ENCODE assay signal across 13 cellular contexts in genomic region chr3:169564883-169565282, GRCh38.
DNase-seq lines count a peak whose midpoint lies in the region; ATAC-seq and TF ChIP-seq lines count a peak whose summit lies in the region.
"Had no signal": no experiment of that assay in that cellular context is flagged by ENCODE, and none has a peak within 500 bp of the region (broad histone marks: within the 10 kb centered on the region; RNA-seq: fewer than 3 reads in every experiment).

No MANE protein-coding gene starts in this region.

- H3K27me3 Mint-ChIP-seq in type B pancreatic cell = peaks cover 18% of the 10 kb centered on the region
- H3K27me3 Mint-ChIP-seq in activated CD4-positive, alpha-beta T cell treated with anti-CD3 and anti-CD28 coated beads, Interleukin-2, amount 10 ng/mL, durations not matched to agents 7 days and 5 days = peaks cover 4% of the 10 kb centered on the region
- no peaks in the 10 kb centered on the region for H3K27me3 Mint-ChIP-seq in glutamatergic neuron (ENCODE audit: unreplicated experiment)
- H3K27me3 Mint-ChIP-seq: brain had no signal

- intact Hi-C loops in left ventricle myocardium inferior (cut with micrococcal nuclease) (no loop called here), heart left ventricle (cut with DNase I) (loop anchor here in 2 of 10 donors (5.0 to 10.0 kb wide), 2 partner anchors 90 to 97 kb away; partner anchors contain the start of gene MECOM (in 1 of the 2))

- H3K4me1 ChIP-seq in left ventricle myocardium inferior (no peaks in the 10 kb centered on the region), heart left ventricle (peaks cover 0 to 6% (median 0%) of the 10 kb centered on the region in 12 donors)

- CTCF ChIA-PET in activated CD4-positive, alpha-beta T cell treated with anti-CD3 and anti-CD28 coated beads, Interleukin-2, amount 10 ng/mL, durations not matched to agents 7 days and 5 days (lab: Charles Lee) = no interaction called here

- H3K27ac ChIP-seq in left ventricle myocardium inferior (replicated peaks) (no peak overlapping the region), heart left ventricle (no peak overlapping the region), brain microvascular endothelial cell (no peak overlapping the region)

- 82 to 90% (median 85%) methylated on average over 3 of the region's 3 CpGs for whole genome bisulfite sequencing in heart left ventricle, 4 donors

- DNase-seq in left ventricle myocardium inferior = no peak
- no peak for DNase-seq in heart left ventricle
- DNase-seq in brain microvascular endothelial cell = no peak
- DNase-seq in type B pancreatic cell (ENCODE audit: extremely low spot score, unreplicated experiment) = no peak
- DNase-seq in activated CD4-positive, alpha-beta T cell treated with anti-CD3 and anti-CD28 coated beads, Interleukin-2, amount 10 ng/mL, durations not matched to agents 7 days and 5 days = no peak
- DNase-seq in glutamatergic neuron = no peak
- no peak for DNase-seq in NCI-H774 (lab: John Stamatoyannopoulos, UW)
- DNase-seq: activated CD8-positive, alpha-beta memory T cell treated with anti-CD3 and anti-CD28 coated beads, Interleukin-2, amount 50 U/mL, for 48 hours; retina; T-helper 17 cell had no signal

- ATAC-seq in heart left ventricle = no peak
- ATAC-seq in HG03342 (IDR thresholded peaks at IDR 0.05; ENCODE audit: unreplicated experiment) = peak; percentile 66
- ATAC-seq: T-helper 17 cell had no signal

- H3K4me1 Mint-ChIP-seq in type B pancreatic cell (ENCODE audit: unreplicated experiment) (no peaks in the 10 kb centered on the region), glutamatergic neuron (ENCODE audit: low read depth, unreplicated experiment) (no peaks in the 10 kb centered on the region)
- no peaks in the 10 kb centered on the region for H3K4me1 Mint-ChIP-seq in activated CD4-positive, alpha-beta T cell treated with anti-CD3 and anti-CD28 coated beads, Interleukin-2, amount 10 ng/mL, durations not matched to agents 7 days and 5 days
- H3K4me1 Mint-ChIP-seq: brain, memory B cell had no signal

- H3K9me3 ChIP-seq in left ventricle myocardium inferior (replicated peaks) (no peaks in the 10 kb centered on the region), heart left ventricle (no peaks in the 10 kb centered on the region)

- POLR2A ChIA-PET in activated CD4-positive, alpha-beta T cell treated with anti-CD3 and anti-CD28 coated beads, Interleukin-2, amount 10 ng/mL, durations not matched to agents 7 days and 5 days (lab: Charles Lee) = no interaction called here

- H3K36me3 Mint-ChIP-seq in type B pancreatic cell = no peaks in the 10 kb centered on the region
- no peaks in the 10 kb centered on the region for H3K36me3 Mint-ChIP-seq in activated CD4-positive, alpha-beta T cell treated with anti-CD3 and anti-CD28 coated beads, Interleukin-2, amount 10 ng/mL, durations not matched to agents 7 days and 5 days (ENCODE audit: low read depth)
- peaks cover 4% of the 10 kb centered on the region for H3K36me3 Mint-ChIP-seq in glutamatergic neuron (ENCODE audit: unreplicated experiment)
- H3K36me3 Mint-ChIP-seq: brain, memory B cell had no signal

- H3K27me3 ChIP-seq in left ventricle myocardium inferior (ENCODE audit: low read depth) (no peaks in the 10 kb centered on the region), heart left ventricle (no peaks in the 10 kb centered on the region), brain microvascular endothelial cell (replicated peaks) (no peaks in the 10 kb centered on the region)

- TF ChIP-seq CTCF in left ventricle myocardium inferior (IDR thresholded peaks at IDR 0.05; ENCODE audit: borderline replicate concordance) (peak; percentile 15), heart left ventricle (IDR thresholded peaks at IDR 0.05) (peak in 1 of 12 donors; percentile 4), brain microvascular endothelial cell (IDR thresholded peaks at IDR 0.05; ENCODE audit: low read depth, low read length, missing control alignments) (peak; percentile 41), type B pancreatic cell (conservative IDR thresholded peaks at IDR 0.05) (peak; percentile 55), glutamatergic neuron (IDR thresholded peaks at IDR 0.05; ENCODE audit: partially characterized antibody, unreplicated experiment) (no peak)

- no peak overlapping the region for H3K4me3 ChIP-seq in left ventricle myocardium inferior
- no peak overlapping the region for H3K4me3 ChIP-seq in heart left ventricle
- H3K4me3 ChIP-seq in brain microvascular endothelial cell (ENCODE audit: low read depth, low read length) = no peak overlapping the region

- H3K4me3 Mint-ChIP-seq in type B pancreatic cell (no peak overlapping the region), glutamatergic neuron (ENCODE audit: unreplicated experiment) (no peak overlapping the region)
- no peak overlapping the region for H3K4me3 Mint-ChIP-seq in activated CD4-positive, alpha-beta T cell treated with anti-CD3 and anti-CD28 coated beads, Interleukin-2, amount 10 ng/mL, durations not matched to agents 7 days and 5 days
- H3K4me3 Mint-ChIP-seq: brain, memory B cell, T-helper 17 cell had no signal

- in situ Hi-C loops in brain microvascular endothelial cell (cut with HindIII; ENCODE audit: low pct_ligation_motif_present, low sequenced_read_pairs) = no loop called here

- no peak for TF ChIP-seq POLR2A in heart left ventricle (IDR thresholded peaks at IDR 0.05)

- H3K27ac Mint-ChIP-seq in type B pancreatic cell = no peak overlapping the region
- H3K27ac Mint-ChIP-seq in activated CD4-positive, alpha-beta T cell treated with anti-CD3 and anti-CD28 coated beads, Interleukin-2, amount 10 ng/mL, durations not matched to agents 7 days and 5 days = no peak overlapping the region
- H3K27ac Mint-ChIP-seq in glutamatergic neuron (ENCODE audit: unreplicated experiment) = no peak overlapping the region
- H3K27ac Mint-ChIP-seq: brain, memory B cell, T-helper 17 cell had no signal

- H3K36me3 ChIP-seq in left ventricle myocardium inferior (peaks cover 4% of the 10 kb centered on the region), heart left ventricle (no peaks in the 10 kb centered on the region), brain microvascular endothelial cell (replicated peaks) (no peaks in the 10 kb centered on the region)

- H3K9me3 Mint-ChIP-seq in type B pancreatic cell (peaks cover 7% of the 10 kb centered on the region), glutamatergic neuron (ENCODE audit: unreplicated experiment) (peaks cover 1% of the 10 kb centered on the region)
- H3K9me3 Mint-ChIP-seq in activated CD4-positive, alpha-beta T cell treated with anti-CD3 and anti-CD28 coated beads, Interleukin-2, amount 10 ng/mL, durations not matched to agents 7 days and 5 days = no peaks in the 10 kb centered on the region
- H3K9me3 Mint-ChIP-seq: memory B cell had no signal
